In genomic region chr1:19385236-19385635, GRCh38 we compare ENCODE assay signal across 14 cellular contexts.
A peak's percentile ranks its signal among the peaks of the same experiment; 100 is the strongest.
DNase-seq lines count a peak whose midpoint lies in the region; ATAC-seq and TF ChIP-seq lines count a peak whose summit lies in the region.
"Had no signal": no experiment of that assay in that cellular context is flagged by ENCODE, and none has a peak within 500 bp of the region (broad histone marks: within the 10 kb centered on the region; RNA-seq: fewer than 3 reads in every experiment).

No MANE protein-coding gene starts in this region.

- H3K4me1 Mint-ChIP-seq in activated naive CD8-positive, alpha-beta T cell treated with anti-CD3 and anti-CD28 coated beads, Interleukin-2, amount 50 U/mL, for 24 hours = peaks cover 37% of the 10 kb centered on the region
- peaks cover 39% of the 10 kb centered on the region for H3K4me1 Mint-ChIP-seq in stimulated activated effector memory CD8-positive, alpha-beta T cell treated with anti-CD3 and anti-CD28 coated beads, Interleukin-12 subunit alpha, Interleukin-12 subunit beta, amount 100 ng/mL, for 72 hours

- intact Hi-C loops in lower lobe of right lung (cut with DNase I) = no loop called here

- no peak overlapping the region for H3K4me3 Mint-ChIP-seq in activated naive CD8-positive, alpha-beta T cell treated with anti-CD3 and anti-CD28 coated beads, Interleukin-2, amount 50 U/mL, for 24 hours
- no peak overlapping the region for H3K4me3 Mint-ChIP-seq in stimulated activated effector memory CD8-positive, alpha-beta T cell treated with anti-CD3 and anti-CD28 coated beads, Interleukin-12 subunit alpha, Interleukin-12 subunit beta, amount 100 ng/mL, for 72 hours
- H3K4me3 Mint-ChIP-seq: activated naive CD8-positive, alpha-beta T cell treated with anti-CD3 and anti-CD28 coated beads, Interleukin-2, amount 10 ng/mL, durations not matched to agents 7 days and 5 days; B cell; naive B cell had no signal

- peaks cover 50% of the 10 kb centered on the region for H3K36me3 ChIP-seq in lower lobe of right lung

- DNase-seq in activated naive CD8-positive, alpha-beta T cell treated with anti-CD3 and anti-CD28 coated beads, Interleukin-2, amount 50 U/mL, for 24 hours = no peak
- DNase-seq in lower lobe of right lung (no peak), AML-193 (lab: John Stamatoyannopoulos, UW) (no peak), GM20000 (ENCODE audit: low spot score) (no peak), caudate nucleus (lab: John Stamatoyannopoulos, UW) (no peak)
- DNase-seq in stimulated activated effector memory CD8-positive, alpha-beta T cell treated with anti-CD3 and anti-CD28 coated beads, Interleukin-12 subunit alpha, Interleukin-12 subunit beta, amount 100 ng/mL, for 72 hours (ENCODE audit: low spot score in 2 of 2) = no peak
- DNase-seq: activated naive CD8-positive, alpha-beta T cell treated with anti-CD3 and anti-CD28 coated beads, Interleukin-2, amount 10 ng/mL, durations not matched to agents 7 days and 5 days; naive B cell; NCI-H187; NCI-H774; T-helper 9 cell had no signal

- H3K9me3 ChIP-seq in lower lobe of right lung = no peaks in the 10 kb centered on the region

- H3K27ac ChIP-seq in C4-2B (peak overlapping the region; percentile 10; the same call in 1 of the 2 replicates), lower lobe of right lung (peak overlapping the region; percentile 71), caudate nucleus (ENCODE audit: low read depth, low read length) (no peak overlapping the region)

- TF ChIP-seq CTCF in C4-2B (conservative IDR thresholded peaks at IDR 0.05) (no peak), lower lobe of right lung (IDR thresholded peaks at IDR 0.05) (no peak), GM20000 (IDR thresholded peaks at IDR 0.05; ENCODE audit: extremely low read depth, missing control alignments) (no peak)

- H3K27me3 Mint-ChIP-seq in activated naive CD8-positive, alpha-beta T cell treated with anti-CD3 and anti-CD28 coated beads, Interleukin-2, amount 50 U/mL, for 24 hours = no peaks in the 10 kb centered on the region
- H3K27me3 Mint-ChIP-seq: activated naive CD8-positive, alpha-beta T cell treated with anti-CD3 and anti-CD28 coated beads, Interleukin-2, amount 10 ng/mL, durations not matched to agents 7 days and 5 days; B cell; naive B cell had no signal

- no peak for ATAC-seq in activated naive CD8-positive, alpha-beta T cell treated with anti-CD3 and anti-CD28 coated beads, Interleukin-2, amount 50 U/mL, for 24 hours
- no peak for ATAC-seq in lower lobe of right lung
- no peak for ATAC-seq in stimulated activated effector memory CD8-positive, alpha-beta T cell treated with anti-CD3 and anti-CD28 coated beads, Interleukin-12 subunit alpha, Interleukin-12 subunit beta, amount 100 ng/mL, for 72 hours
- no peak for ATAC-seq in SK-N-SH treated with all-trans-retinoic acid at 6 μM for 48 hours

- H3K27ac Mint-ChIP-seq in activated naive CD8-positive, alpha-beta T cell treated with anti-CD3 and anti-CD28 coated beads, Interleukin-2, amount 50 U/mL, for 24 hours = peak overlapping the region; percentile 40
- peak overlapping the region; percentile 70 for H3K27ac Mint-ChIP-seq in stimulated activated effector memory CD8-positive, alpha-beta T cell treated with anti-CD3 and anti-CD28 coated beads, Interleukin-12 subunit alpha, Interleukin-12 subunit beta, amount 100 ng/mL, for 72 hours
- H3K27ac Mint-ChIP-seq: activated naive CD8-positive, alpha-beta T cell treated with anti-CD3 and anti-CD28 coated beads, Interleukin-2, amount 10 ng/mL, durations not matched to agents 7 days and 5 days; B cell had no signal

- no peaks in the 10 kb centered on the region for H3K9me3 Mint-ChIP-seq in activated naive CD8-positive, alpha-beta T cell treated with anti-CD3 and anti-CD28 coated beads, Interleukin-2, amount 50 U/mL, for 24 hours
- H3K9me3 Mint-ChIP-seq in stimulated activated effector memory CD8-positive, alpha-beta T cell treated with anti-CD3 and anti-CD28 coated beads, Interleukin-12 subunit alpha, Interleukin-12 subunit beta, amount 100 ng/mL, for 72 hours = no peaks in the 10 kb centered on the region
- H3K9me3 Mint-ChIP-seq: activated naive CD8-positive, alpha-beta T cell treated with anti-CD3 and anti-CD28 coated beads, Interleukin-2, amount 10 ng/mL, durations not matched to agents 7 days and 5 days had no signal

- H3K36me3 Mint-ChIP-seq in activated naive CD8-positive, alpha-beta T cell treated with anti-CD3 and anti-CD28 coated beads, Interleukin-2, amount 50 U/mL, for 24 hours (ENCODE audit: low read depth) = peaks cover 29% of the 10 kb centered on the region
- peaks cover 83% of the 10 kb centered on the region for H3K36me3 Mint-ChIP-seq in stimulated activated effector memory CD8-positive, alpha-beta T cell treated with anti-CD3 and anti-CD28 coated beads, Interleukin-12 subunit alpha, Interleukin-12 subunit beta, amount 100 ng/mL, for 72 hours

- peaks cover 34% of the 10 kb centered on the region for H3K4me1 ChIP-seq in lower lobe of right lung

- H3K27me3 ChIP-seq in lower lobe of right lung (ENCODE audit: low read depth) = no peaks in the 10 kb centered on the region

- H3K4me3 ChIP-seq in lower lobe of right lung = no peak overlapping the region

TF ChIP-seq in SK-N-SH treated with all-trans-retinoic acid at 6 μM for 48 hours, 23 proteins besides CTCF, POLR2A, EP300 and RAD21 (continues in another document):
- TF ChIP-seq ZFP3 (CRISPR knock-in tag; IDR thresholded peaks at IDR 0.05) = no peak
- no peak for TF ChIP-seq CREB5 (CRISPR knock-in tag; IDR thresholded peaks at IDR 0.05; ENCODE audit: low read depth)
- no peak for TF ChIP-seq OSR1 (CRISPR knock-in tag; IDR thresholded peaks at IDR 0.05)
- no peak for TF ChIP-seq ZFP30 (CRISPR knock-in tag; IDR thresholded peaks at IDR 0.05)
- TF ChIP-seq PATZ1 (CRISPR knock-in tag; IDR thresholded peaks at IDR 0.05; ENCODE audit: borderline replicate concordance) = no peak
- TF ChIP-seq POU6F1 (CRISPR knock-in tag; IDR thresholded peaks at IDR 0.05; ENCODE audit: borderline replicate concordance, low read depth) = no peak
- no peak for TF ChIP-seq ISL1 (CRISPR knock-in tag; IDR thresholded peaks at IDR 0.05)
- TF ChIP-seq ESRRG (CRISPR knock-in tag; IDR thresholded peaks at IDR 0.05) = no peak
